ENCODE assay signal across 4 cellular contexts in the genomic region with DNA sequence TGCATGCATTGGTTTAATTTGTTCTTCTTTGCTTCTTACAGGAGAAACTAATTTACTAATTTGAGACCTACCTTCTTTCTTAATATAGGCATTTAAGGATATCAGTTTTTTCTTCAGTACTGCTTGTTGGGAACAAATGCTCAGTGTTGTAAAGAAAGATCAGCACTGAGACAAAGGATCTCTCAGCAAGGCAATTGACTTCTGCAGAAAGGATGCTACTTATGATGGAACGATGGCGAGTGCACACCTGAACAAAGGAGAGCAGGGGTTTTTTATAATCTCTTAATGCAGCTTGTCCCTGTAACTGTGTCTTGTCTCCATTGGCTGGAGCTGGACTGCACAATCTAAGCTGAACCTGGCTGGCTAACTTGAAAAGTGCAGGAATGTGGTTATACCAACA.
TF ChIP-seq lines count a peak whose summit lies in the region.

No MANE protein-coding gene starts in this region.

TF ChIP-seq in HCT116, 20 proteins besides CTCF, POLR2A, EP300 and RAD21:
- no peak for TF ChIP-seq YY1 (IDR thresholded peaks at IDR 0.05; ENCODE audit: extremely low read depth, insufficient replicate concordance, low read depth, low read length)
- TF ChIP-seq CBX3 (IDR thresholded peaks at IDR 0.05; ENCODE audit: low read depth), result 0 out of 2 replicates have a peak, but pooled peaks have one; percentile 39

TF ChIP-seq in HEK293, 187 proteins besides CTCF, POLR2A, EP300 and RAD21:
- TF ChIP-seq SETDB1 (IDR thresholded peaks at IDR 0.05; ENCODE audit: insufficient read length, low read length), result peak; percentile 83
- TF ChIP-seq ZNF239 (tag by site-specific recombination; IDR thresholded peaks at IDR 0.05), result no peak
TF ChIP-seq in HEK293: peak in this region for 1.

TF ChIP-seq in GM12878, 131 proteins besides CTCF, POLR2A, EP300 and RAD21:
- 0 out of 2 replicates have a peak, but pooled peaks have one; percentile 29 for TF ChIP-seq CBX5 (IDR thresholded peaks at IDR 0.05; ENCODE audit: low read depth)
- TF ChIP-seq EZH2 (IDR thresholded peaks at IDR 0.05; ENCODE audit: borderline replicate concordance, control insufficient read depth, low read depth, low read length), result no peak

TF ChIP-seq in H1, 55 proteins besides CTCF, POLR2A, EP300 and RAD21:
- TF ChIP-seq CTBP2 (IDR thresholded peaks at IDR 0.05; ENCODE audit: borderline replicate concordance, insufficient read depth, insufficient read length, low read length) (no peak), CBX8 (IDR thresholded peaks at IDR 0.05; ENCODE audit: borderline replicate concordance, low read depth, low read length) (no peak), HDAC6 (IDR thresholded peaks at IDR 0.05; ENCODE audit: low read depth, low read length) (no peak), CREB1 (IDR thresholded peaks at IDR 0.05) (no peak), SRF (IDR thresholded peaks at IDR 0.05; ENCODE audit: low read depth, low read length) (no peak), NANOG (IDR thresholded peaks at IDR 0.05; ENCODE audit: insufficient read depth, low read depth, low read length, poor library complexity, severe bottlenecking) (no peak), ZNF274 (IDR thresholded peaks at IDR 0.05; ENCODE audit: borderline replicate concordance, extremely low read depth, low read length) (no peak), CBX5 (IDR thresholded peaks at IDR 0.05; ENCODE audit: low read depth, low read length) (no peak), EGR1 (IDR thresholded peaks at IDR 0.05; ENCODE audit: borderline replicate concordance, low read depth, low read length) (no peak)
- TF ChIP-seq, protein P1, sequence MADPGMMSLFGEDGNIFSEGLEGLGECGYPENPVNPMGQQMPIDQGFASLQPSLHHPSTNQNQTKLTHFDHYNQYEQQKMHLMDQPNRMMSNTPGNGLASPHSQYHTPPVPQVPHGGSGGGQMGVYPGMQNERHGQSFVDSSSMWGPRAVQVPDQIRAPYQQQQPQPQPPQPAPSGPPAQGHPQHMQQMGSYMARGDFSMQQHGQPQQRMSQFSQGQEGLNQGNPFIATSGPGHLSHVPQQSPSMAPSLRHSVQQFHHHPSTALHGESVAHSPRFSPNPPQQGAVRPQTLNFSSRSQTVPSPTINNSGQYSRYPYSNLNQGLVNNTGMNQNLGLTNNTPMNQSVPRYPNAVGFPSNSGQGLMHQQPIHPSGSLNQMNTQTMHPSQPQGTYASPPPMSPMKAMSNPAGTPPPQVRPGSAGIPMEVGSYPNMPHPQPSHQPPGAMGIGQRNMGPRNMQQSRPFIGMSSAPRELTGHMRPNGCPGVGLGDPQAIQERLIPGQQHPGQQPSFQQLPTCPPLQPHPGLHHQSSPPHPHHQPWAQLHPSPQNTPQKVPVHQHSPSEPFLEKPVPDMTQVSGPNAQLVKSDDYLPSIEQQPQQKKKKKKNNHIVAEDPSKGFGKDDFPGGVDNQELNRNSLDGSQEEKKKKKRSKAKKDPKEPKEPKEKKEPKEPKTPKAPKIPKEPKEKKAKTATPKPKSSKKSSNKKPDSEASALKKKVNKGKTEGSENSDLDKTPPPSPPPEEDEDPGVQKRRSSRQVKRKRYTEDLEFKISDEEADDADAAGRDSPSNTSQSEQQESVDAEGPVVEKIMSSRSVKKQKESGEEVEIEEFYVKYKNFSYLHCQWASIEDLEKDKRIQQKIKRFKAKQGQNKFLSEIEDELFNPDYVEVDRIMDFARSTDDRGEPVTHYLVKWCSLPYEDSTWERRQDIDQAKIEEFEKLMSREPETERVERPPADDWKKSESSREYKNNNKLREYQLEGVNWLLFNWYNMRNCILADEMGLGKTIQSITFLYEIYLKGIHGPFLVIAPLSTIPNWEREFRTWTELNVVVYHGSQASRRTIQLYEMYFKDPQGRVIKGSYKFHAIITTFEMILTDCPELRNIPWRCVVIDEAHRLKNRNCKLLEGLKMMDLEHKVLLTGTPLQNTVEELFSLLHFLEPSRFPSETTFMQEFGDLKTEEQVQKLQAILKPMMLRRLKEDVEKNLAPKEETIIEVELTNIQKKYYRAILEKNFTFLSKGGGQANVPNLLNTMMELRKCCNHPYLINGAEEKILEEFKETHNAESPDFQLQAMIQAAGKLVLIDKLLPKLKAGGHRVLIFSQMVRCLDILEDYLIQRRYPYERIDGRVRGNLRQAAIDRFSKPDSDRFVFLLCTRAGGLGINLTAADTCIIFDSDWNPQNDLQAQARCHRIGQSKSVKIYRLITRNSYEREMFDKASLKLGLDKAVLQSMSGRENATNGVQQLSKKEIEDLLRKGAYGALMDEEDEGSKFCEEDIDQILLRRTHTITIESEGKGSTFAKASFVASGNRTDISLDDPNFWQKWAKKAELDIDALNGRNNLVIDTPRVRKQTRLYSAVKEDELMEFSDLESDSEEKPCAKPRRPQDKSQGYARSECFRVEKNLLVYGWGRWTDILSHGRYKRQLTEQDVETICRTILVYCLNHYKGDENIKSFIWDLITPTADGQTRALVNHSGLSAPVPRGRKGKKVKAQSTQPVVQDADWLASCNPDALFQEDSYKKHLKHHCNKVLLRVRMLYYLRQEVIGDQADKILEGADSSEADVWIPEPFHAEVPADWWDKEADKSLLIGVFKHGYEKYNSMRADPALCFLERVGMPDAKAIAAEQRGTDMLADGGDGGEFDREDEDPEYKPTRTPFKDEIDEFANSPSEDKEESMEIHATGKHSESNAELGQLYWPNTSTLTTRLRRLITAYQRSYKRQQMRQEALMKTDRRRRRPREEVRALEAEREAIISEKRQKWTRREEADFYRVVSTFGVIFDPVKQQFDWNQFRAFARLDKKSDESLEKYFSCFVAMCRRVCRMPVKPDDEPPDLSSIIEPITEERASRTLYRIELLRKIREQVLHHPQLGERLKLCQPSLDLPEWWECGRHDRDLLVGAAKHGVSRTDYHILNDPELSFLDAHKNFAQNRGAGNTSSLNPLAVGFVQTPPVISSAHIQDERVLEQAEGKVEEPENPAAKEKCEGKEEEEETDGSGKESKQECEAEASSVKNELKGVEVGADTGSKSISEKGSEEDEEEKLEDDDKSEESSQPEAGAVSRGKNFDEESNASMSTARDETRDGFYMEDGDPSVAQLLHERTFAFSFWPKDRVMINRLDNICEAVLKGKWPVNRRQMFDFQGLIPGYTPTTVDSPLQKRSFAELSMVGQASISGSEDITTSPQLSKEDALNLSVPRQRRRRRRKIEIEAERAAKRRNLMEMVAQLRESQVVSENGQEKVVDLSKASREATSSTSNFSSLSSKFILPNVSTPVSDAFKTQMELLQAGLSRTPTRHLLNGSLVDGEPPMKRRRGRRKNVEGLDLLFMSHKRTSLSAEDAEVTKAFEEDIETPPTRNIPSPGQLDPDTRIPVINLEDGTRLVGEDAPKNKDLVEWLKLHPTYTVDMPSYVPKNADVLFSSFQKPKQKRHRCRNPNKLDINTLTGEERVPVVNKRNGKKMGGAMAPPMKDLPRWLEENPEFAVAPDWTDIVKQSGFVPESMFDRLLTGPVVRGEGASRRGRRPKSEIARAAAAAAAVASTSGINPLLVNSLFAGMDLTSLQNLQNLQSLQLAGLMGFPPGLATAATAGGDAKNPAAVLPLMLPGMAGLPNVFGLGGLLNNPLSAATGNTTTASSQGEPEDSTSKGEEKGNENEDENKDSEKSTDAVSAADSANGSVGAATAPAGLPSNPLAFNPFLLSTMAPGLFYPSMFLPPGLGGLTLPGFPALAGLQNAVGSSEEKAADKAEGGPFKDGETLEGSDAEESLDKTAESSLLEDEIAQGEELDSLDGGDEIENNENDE (IDR thresholded peaks at IDR 0.05; ENCODE audit: insufficient replicate concordance, low read length), result no peak
- TF ChIP-seq, protein P2, sequence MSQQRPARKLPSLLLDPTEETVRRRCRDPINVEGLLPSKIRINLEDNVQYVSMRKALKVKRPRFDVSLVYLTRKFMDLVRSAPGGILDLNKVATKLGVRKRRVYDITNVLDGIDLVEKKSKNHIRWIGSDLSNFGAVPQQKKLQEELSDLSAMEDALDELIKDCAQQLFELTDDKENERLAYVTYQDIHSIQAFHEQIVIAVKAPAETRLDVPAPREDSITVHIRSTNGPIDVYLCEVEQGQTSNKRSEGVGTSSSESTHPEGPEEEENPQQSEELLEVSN (IDR thresholded peaks at IDR 0.05), result no peak
